In the genomic region with DNA sequence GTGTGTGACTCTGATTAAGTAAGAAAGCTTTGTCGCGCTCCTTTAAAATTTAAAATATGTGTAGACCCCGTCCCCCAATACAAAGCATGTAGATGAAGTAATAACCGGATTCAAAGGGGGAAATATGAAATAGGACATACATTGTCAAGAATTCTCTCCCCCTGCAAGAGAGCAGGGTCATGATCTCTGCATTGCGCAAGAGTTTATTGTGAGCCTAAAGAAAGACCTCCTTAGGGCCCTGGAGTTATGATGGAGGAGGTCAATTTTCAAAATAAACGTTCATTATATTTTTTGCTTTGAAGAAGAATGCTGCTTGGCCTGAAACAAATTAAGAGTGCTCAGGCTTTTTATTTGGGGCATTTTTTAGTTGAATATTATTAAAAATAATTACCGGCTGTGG, we compare ENCODE assay signal across 20 cellular contexts.
A peak's percentile ranks its signal among the peaks of the same experiment; 100 is the strongest.
DNase-seq lines count a peak whose midpoint lies in the region; ATAC-seq, FAIRE-seq and TF ChIP-seq lines count a peak whose summit lies in the region.
"Had no signal": no experiment of that assay in that cellular context is flagged by ENCODE, and none has a peak within 500 bp of the region (broad histone marks: within the 10 kb centered on the region; RNA-seq: fewer than 3 reads in every experiment).

No MANE protein-coding gene starts in this region.

- FAIRE-seq in HepG2 (lab: Jason Lieb, UNC) (no peak), K562 (lab: Jason Lieb, UNC) (no peak)
- FAIRE-seq: G401.6, GM12892 had no signal

- POLR2A ChIA-PET in HepG2 (lab: Yijun Ruan, JAX) (no interaction called here), K562 (lab: Yijun Ruan, JAX) (no interaction called here)

- H3K36me3 ChIP-seq in HepG2 (replicated peaks in 1 of 2; ENCODE audit: control insufficient read depth in 1 of 2, insufficient read depth in 2 of 2, low read length in 2 of 2): no peaks in the 10 kb centered on the region
- no peaks in the 10 kb centered on the region for H3K36me3 ChIP-seq in right lobe of liver
- H3K36me3 ChIP-seq in K562 (ENCODE audit: control insufficient read depth, insufficient read depth, low read length): no peaks in the 10 kb centered on the region
- no peaks in the 10 kb centered on the region for H3K36me3 ChIP-seq in sigmoid colon
- H3K36me3 ChIP-seq: BLaER1 had no signal

- no peak overlapping the region for H3K4me2 ChIP-seq in HepG2 (ENCODE audit: low read depth, low read length)
- no peak overlapping the region for H3K4me2 ChIP-seq in K562 (ENCODE audit: insufficient read depth, low read length)
- H3K4me2 ChIP-seq: BLaER1 had no signal

- H3K79me2 ChIP-seq in HepG2 (ENCODE audit: insufficient read depth, low read length) (no peaks in the 10 kb centered on the region), K562 (ENCODE audit: control insufficient read depth, insufficient read depth, low read length) (no peaks in the 10 kb centered on the region)

- TF ChIP-seq EP300 in HepG2 (IDR thresholded peaks at IDR 0.05; ENCODE audit: low read depth in 2 of 2, low read length in 2 of 2): no peak
- TF ChIP-seq EP300 in HepG2 (CRISPR knock-in tag; IDR thresholded peaks at IDR 0.05; ENCODE audit: borderline replicate concordance): no peak
- no peak for TF ChIP-seq EP300 in Ishikawa (IDR thresholded peaks at IDR 0.05; ENCODE audit: borderline replicate concordance)
- TF ChIP-seq EP300 in K562 (IDR thresholded peaks at IDR 0.05; ENCODE audit: low read length): no peak
- no peak for TF ChIP-seq EP300 in sigmoid colon (IDR thresholded peaks at IDR 0.05)

- H3K4me3 ChIP-seq in HepG2 (replicated peaks in 1 of 3; ENCODE audit: insufficient read depth in 1 of 3, low read depth in 2 of 3, low read length in 3 of 3) (no peak overlapping the region), right lobe of liver (no peak overlapping the region), K562 (no peak overlapping the region), sigmoid colon (no peak overlapping the region)
- H3K4me3 ChIP-seq: BLaER1 had no signal

- no peak overlapping the region for H2AFZ ChIP-seq in HepG2 (ENCODE audit: low read length)
- no peak overlapping the region for H2AFZ ChIP-seq in K562 (ENCODE audit: low read depth, low read length)

- TF ChIP-seq CTCF in HepG2 (CRISPR knock-in tag; IDR thresholded peaks at IDR 0.05) (no peak), right lobe of liver (IDR thresholded peaks at IDR 0.05) (no peak), K562 (IDR thresholded peaks at IDR 0.05 in 2 of 3, conservative IDR thresholded peaks at IDR 0.05 in 1 of 3; ENCODE audit: insufficient read depth in 2 of 3, low read depth in 1 of 3, low read length in 3 of 3) (no peak), sigmoid colon (IDR thresholded peaks at IDR 0.05) (no peak)

- CTCF ChIA-PET in HepG2 (lab: Yijun Ruan, JAX; ENCODE audit: low intra/inter-chr PET ratio, low total read pairs) (no interaction called here), K562 (lab: Yijun Ruan, JAX; ENCODE audit: low intra/inter-chr PET ratio) (no interaction called here)

- BruUV-seq in HepG2 (replicated peaks; lab: Mats Ljungman, UMichigan): no TSS peak
- no TSS peak for BruUV-seq in K562 (replicated peaks; lab: Mats Ljungman, UMichigan)

- TF ChIP-seq POLR2A in HepG2 (IDR thresholded peaks at IDR 0.05; ENCODE audit: insufficient read depth in 1 of 2, low read depth in 2 of 2, low read length in 2 of 2): no peak
- TF ChIP-seq POLR2A in right lobe of liver (IDR thresholded peaks at IDR 0.05): no peak
- no peak for TF ChIP-seq POLR2A in K562 (conservative IDR thresholded peaks at IDR 0.05)
- no peak for TF ChIP-seq POLR2A in sigmoid colon (IDR thresholded peaks at IDR 0.05)

- H3K9me3 ChIP-seq in HepG2 (ENCODE audit: low read length): no peaks in the 10 kb centered on the region
- no peaks in the 10 kb centered on the region for H3K9me3 ChIP-seq in right lobe of liver
- no peaks in the 10 kb centered on the region for H3K9me3 ChIP-seq in K562 (replicated peaks; ENCODE audit: control insufficient read depth, insufficient read depth, low read depth, low read length)
- no peaks in the 10 kb centered on the region for H3K9me3 ChIP-seq in sigmoid colon
- H3K9me3 ChIP-seq: BLaER1, Caco-2 had no signal

- H3K27me3 ChIP-seq in HepG2 (ENCODE audit: control insufficient read depth in 1 of 2, insufficient read depth in 2 of 2, low read length in 2 of 2) (no peaks in the 10 kb centered on the region), right lobe of liver (no peaks in the 10 kb centered on the region), K562 (ENCODE audit: control insufficient read depth in 2 of 2, insufficient read depth in 2 of 2, low read length in 2 of 2) (no peaks in the 10 kb centered on the region), sigmoid colon (no peaks in the 10 kb centered on the region)
- H3K27me3 ChIP-seq: BLaER1 had no signal

- H3K9me1 ChIP-seq in K562 (ENCODE audit: control insufficient read depth, insufficient read depth, low read length): no peaks in the 10 kb centered on the region

- H3K27ac ChIP-seq in HepG2 (ENCODE audit: extremely low read length, insufficient read depth, low read length) (no peak overlapping the region), right lobe of liver (no peak overlapping the region), K562 (ENCODE audit: extremely low read depth, low read depth, low read length) (no peak overlapping the region), sigmoid colon (no peak overlapping the region)
- H3K27ac ChIP-seq: BLaER1, C4-2B had no signal

- TF ChIP-seq RAD21 in HepG2 (CRISPR knock-in tag; IDR thresholded peaks at IDR 0.05) (no peak), Ishikawa (IDR thresholded peaks at IDR 0.05; ENCODE audit: low read depth) (no peak), K562 (CRISPR knock-in tag; conservative IDR thresholded peaks at IDR 0.05 in 1 of 2, IDR thresholded peaks at IDR 0.05 in 1 of 2) (no peak)

- DNase-seq in HepG2 (ENCODE audit: low spot score): no peak
- DNase-seq in right lobe of liver: no peak
- no peak for DNase-seq in K562 (ENCODE audit: extremely low read depth in 1 of 4, low spot score in 3 of 4)
- no peak for DNase-seq in cortex of kidney (lab: John Stamatoyannopoulos, UW)
- DNase-seq in sigmoid colon: no peak
- no peak for DNase-seq in Ammon's horn (ENCODE audit: low spot score)
- DNase-seq: 8988T; Caco-2; CD4-positive, CD25-positive, alpha-beta regulatory T cell; CD8-positive, alpha-beta T cell; DMS153; DND-41; GOT3; H7; HCEC 1CT had no signal

- intact Hi-C loops in HepG2 (cut with micrococcal nuclease; ENCODE audit: unreplicated experiment) (no loop called here), right lobe of liver (cut with DNase I) (no loop called here), K562 (cut with micrococcal nuclease) (no loop called here), sigmoid colon (cut with DNase I) (no loop called here)

- ATAC-seq in HepG2: no peak
- ATAC-seq in right lobe of liver: no peak
- no peak for ATAC-seq in K562
- ATAC-seq: CD8-positive, alpha-beta T cell had no signal

- WGBS in HepG2 (ENCODE audit: low lambda C conversion rate): 42% methylated on average over 7 of the region's 7 CpGs
- WGBS in right lobe of liver (ENCODE audit: insufficient coverage, low coverage, low lambda C conversion rate, missing lambda C conversion rate): 62% methylated on average over 7 of the region's 7 CpGs
- WGBS in K562 (ENCODE audit: insufficient coverage, low coverage, missing lambda C conversion rate): 9% methylated on average over 7 of the region's 7 CpGs
- WGBS in sigmoid colon, 2 donors: 88 to 92% methylated on average over 7 of the region's 7 CpGs

- H4K20me1 ChIP-seq in HepG2 (ENCODE audit: insufficient read depth, low read length): no peaks in the 10 kb centered on the region
- H4K20me1 ChIP-seq in K562 (replicated peaks; ENCODE audit: control insufficient read depth, insufficient read depth, low read length): no peaks in the 10 kb centered on the region
- H4K20me1 ChIP-seq: BLaER1 had no signal

- in situ Hi-C loops in HepG2 (cut with HindIII; ENCODE audit: extremely low pct_ligation_motif_present, low pct_unique_long_range_greater_than_20kb) (no loop called here), K562 (cut with MboI) (loop anchor here (25.0 kb wide), 1 partner anchor 441 kb away; no protein-coding TSS in a partner anchor)

- H3K4me1 ChIP-seq in HepG2 (ENCODE audit: insufficient read depth, low read length) (no peaks in the 10 kb centered on the region), right lobe of liver (no peaks in the 10 kb centered on the region), K562 (replicated peaks in 1 of 2; ENCODE audit: control insufficient read depth in 2 of 2, insufficient read depth in 2 of 2, low read length in 2 of 2) (no peaks in the 10 kb centered on the region), sigmoid colon (no peaks in the 10 kb centered on the region)
- H3K4me1 ChIP-seq: BLaER1, Caco-2 had no signal

- H3K9ac ChIP-seq in HepG2 (ENCODE audit: insufficient read depth, low read depth, low read length) (no peak overlapping the region), K562 (ENCODE audit: insufficient read depth in 1 of 2, low read depth in 2 of 2, low read length in 2 of 2) (no peak overlapping the region)
- H3K9ac ChIP-seq: BLaER1 had no signal

TF ChIP-seq in Ishikawa, 13 proteins besides CTCF, POLR2A, EP300 and RAD21:
- TF ChIP-seq CEBPB (IDR thresholded peaks at IDR 0.05) (peak; percentile 78), EGR1 (IDR thresholded peaks at IDR 0.05) (no peak)

TF ChIP-seq in K562, 482 proteins besides CTCF, POLR2A, EP300 and RAD21:
- TF ChIP-seq CEBPB (tag; IDR thresholded peaks at IDR 0.05) (peak; percentile 88), CEBPG (CRISPR knock-in tag; IDR thresholded peaks at IDR 0.05) (no peak), CEBPG (tag; conservative IDR thresholded peaks at IDR 0.05 in 1 of 2, IDR thresholded peaks at IDR 0.05 in 1 of 2) (peak; percentile 40 to 92; a peak in 3 of 4 replicates)
- TF ChIP-seq, protein P1, sequence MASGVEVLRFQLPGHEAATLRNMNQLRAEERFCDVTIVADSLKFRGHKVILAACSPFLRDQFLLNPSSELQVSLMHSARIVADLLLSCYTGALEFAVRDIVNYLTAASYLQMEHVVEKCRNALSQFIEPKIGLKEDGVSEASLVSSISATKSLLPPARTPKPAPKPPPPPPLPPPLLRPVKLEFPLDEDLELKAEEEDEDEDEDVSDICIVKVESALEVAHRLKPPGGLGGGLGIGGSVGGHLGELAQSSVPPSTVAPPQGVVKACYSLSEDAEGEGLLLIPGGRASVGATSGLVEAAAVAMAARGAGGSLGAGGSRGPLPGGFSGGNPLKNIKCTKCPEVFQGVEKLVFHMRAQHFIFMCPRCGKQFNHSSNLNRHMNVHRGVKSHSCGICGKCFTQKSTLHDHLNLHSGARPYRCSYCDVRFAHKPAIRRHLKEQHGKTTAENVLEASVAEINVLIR (CRISPR knock-in tag; IDR thresholded peaks at IDR 0.05): no peak
TF ChIP-seq in K562: peak in this region for 2.
